Comparison of ENCODE assay signal across 8 cellular contexts in genomic region chrX:132216806-132217202, GRCh38. TPM values are rescaled to one million over a fixed set of nuclear protein-coding genes. Genes with fewer than 3 reads are reported as not detected.
DNase-seq lines count a peak whose midpoint lies in the region; ATAC-seq and TF ChIP-seq lines count a peak whose summit lies in the region.

No MANE protein-coding gene starts in this region.

- H3K4me1 Mint-ChIP-seq in activated B cell treated with CpG ODN at 0.5 μM for 24 hours, result peaks cover 42% of the 10 kb centered on the region

- no peaks in the 10 kb centered on the region for H3K9me3 Mint-ChIP-seq in activated B cell treated with CpG ODN at 0.5 μM for 24 hours

- H3K4me3 Mint-ChIP-seq in activated B cell treated with CpG ODN at 0.5 μM for 24 hours, result peak overlapping the region; percentile 91

- intact Hi-C loops in activated B cell treated with CpG ODN at 0.5 μM for 24 hours (cut with micrococcal nuclease), result loop anchor here (1.0 to 2.0 kb wide), 4 partner anchors 194 to 272 kb away; partner anchors contain the start of genes MBNL3 and STK26

- TF ChIP-seq CTCF in activated B cell treated with CpG ODN at 0.5 μM for 24 hours (IDR thresholded peaks at IDR 0.05) (no peak), retinal pigment epithelial cell (conservative IDR thresholded peaks at IDR 0.05; ENCODE audit: low read depth, low read length) (no peak)

- POLR2A ChIA-PET in activated B cell treated with CpG ODN at 0.5 μM for 24 hours (lab: Charles Lee) (interaction anchor here (0.6 to 3.4 kb wide), 6 partner anchors 9 to 421 kb away, joined by 3 to 24 read pairs (median 9); partner anchors contain the start of gene STK26), HEK293T (lab: Yijun Ruan, JAX) (no interaction called here)

- H3K4me3 ChIP-seq in retinal pigment epithelial cell (ENCODE audit: low read length), result peak overlapping the region; percentile 62

- H3K27me3 Mint-ChIP-seq in activated B cell treated with CpG ODN at 0.5 μM for 24 hours, result no peaks in the 10 kb centered on the region

- peak; percentile 43 for DNase-seq in NCI-H82 (lab: John Stamatoyannopoulos, UW)
- DNase-seq in NCI-H82 treated with DMSO at 0.1 percent for 48 hours (lab: John Stamatoyannopoulos, UW; ENCODE audit: unreplicated experiment), result no peak
- DNase-seq in activated B cell treated with CpG ODN at 0.5 μM for 24 hours, result no peak
- peak; percentile 43 for DNase-seq in fibroblast of peridontal ligament (ENCODE audit: extremely low read depth)
- no peak for DNase-seq in retinal pigment epithelial cell (ENCODE audit: low read depth)
- DNase-seq in HEK293T (ENCODE audit: extremely low spot score), result no peak
- DNase-seq in HK-2 (ENCODE audit: unreplicated experiment), result no peak

- peaks cover 34% of the 10 kb centered on the region for H3K36me3 Mint-ChIP-seq in activated B cell treated with CpG ODN at 0.5 μM for 24 hours (ENCODE audit: low read depth)

- ATAC-seq in HG03139 (IDR thresholded peaks at IDR 0.05; ENCODE audit: unreplicated experiment), result peak; percentile 7
- peak; percentile 20 for ATAC-seq in activated B cell treated with CpG ODN at 0.5 μM for 24 hours (ENCODE audit: low read depth)

- H3K27ac Mint-ChIP-seq in activated B cell treated with CpG ODN at 0.5 μM for 24 hours, result peak overlapping the region; percentile 95

- CTCF ChIA-PET in activated B cell treated with CpG ODN at 0.5 μM for 24 hours (lab: Charles Lee) (no interaction called here), HEK293T (lab: Yijun Ruan, JAX) (interaction anchor here (1.3 kb wide), 1 partner anchor 375 kb away, joined by 3 read pairs; no protein-coding TSS in a partner anchor)

TF ChIP-seq in HEK293T, 16 proteins besides CTCF, POLR2A, EP300 and RAD21:
- no peak for TF ChIP-seq PKNOX1 (IDR thresholded peaks at IDR 0.05)
- no peak for TF ChIP-seq FOXM1 (IDR thresholded peaks at IDR 0.05; ENCODE audit: borderline replicate concordance)
- TF ChIP-seq LEF1 (IDR thresholded peaks at IDR 0.05; ENCODE audit: borderline replicate concordance), result no peak
- no peak for TF ChIP-seq FOXA1 (IDR thresholded peaks at IDR 0.05)
- TF ChIP-seq SP1 (IDR thresholded peaks at IDR 0.05), result no peak
- no peak for TF ChIP-seq HDGF (IDR thresholded peaks at IDR 0.05; ENCODE audit: borderline replicate concordance)
- TF ChIP-seq NFRKB (IDR thresholded peaks at IDR 0.05), result no peak
- TF ChIP-seq L3MBTL2 (conservative IDR thresholded peaks at IDR 0.05), result no peak
- TF ChIP-seq ELF4 (IDR thresholded peaks at IDR 0.05), result no peak
- TF ChIP-seq SUZ12 (IDR thresholded peaks at IDR 0.05), result no peak

RNA-seq across cellular contexts. Expression of gene RAP2C, which starts 2.4 kb away (rescaled TPM):
- total RNA-seq in activated B cell treated with CpG ODN at 0.5 μM for 24 hours, result 43.8 and 49.8 TPM in 2 replicates

Comparison
In these comparisons a context has a peak if more than half of its experiments do, and no peak if none do; other contexts are left out.
1. DNase-seq: peak in NCI-H82 (single experiment) and fibroblast of peridontal ligament (single experiment); none in NCI-H82 treated with DMSO at 0.1 percent for 48 hours (single experiment), activated B cell treated with CpG ODN at 0.5 μM for 24 hours (single experiment), retinal pigment epithelial cell (single experiment), HEK293T (single experiment) and HK-2 (single experiment).